In genomic region chr17:7951143-7951792, GRCh38 we compare ENCODE assay signal across 11 cellular contexts. TPM values are rescaled to one million over a fixed set of nuclear protein-coding genes. Genes with fewer than 3 reads are reported as not detected.
A peak's percentile ranks its signal among the peaks of the same experiment; 100 is the strongest.
DNase-seq lines count a peak whose midpoint lies in the region; ATAC-seq, FAIRE-seq and TF ChIP-seq lines count a peak whose summit lies in the region.
"Had no signal": no experiment of that assay in that cellular context is flagged by ENCODE, and none has a peak within 500 bp of the region (broad histone marks: within the 10 kb centered on the region; RNA-seq: fewer than 3 reads in every experiment).

No MANE protein-coding gene starts in this region.

- no peaks in the 10 kb centered on the region for H3K27me3 Mint-ChIP-seq in activated naive CD8-positive, alpha-beta T cell treated with anti-CD3 and anti-CD28 coated beads for 36 hours

- intact Hi-C loops in thyroid gland (cut with DNase I), result no loop called here

- peaks cover 27% of the 10 kb centered on the region for H3K36me3 Mint-ChIP-seq in activated naive CD8-positive, alpha-beta T cell treated with anti-CD3 and anti-CD28 coated beads for 36 hours
- H3K36me3 Mint-ChIP-seq in stimulated activated effector memory CD8-positive, alpha-beta T cell treated with anti-CD3 and anti-CD28 coated beads, Interleukin-12 subunit alpha, Interleukin-12 subunit beta, amount 100 ng/mL, for 72 hours, result peaks cover 36% of the 10 kb centered on the region

- no peak overlapping the region for H3K4me3 ChIP-seq in thyroid gland (replicated peaks in 1 of 3)
- H3K4me3 ChIP-seq: ascending aorta had no signal

- no peak overlapping the region for H3K27ac ChIP-seq in thyroid gland
- H3K27ac ChIP-seq: ascending aorta had no signal

- peaks cover 10% of the 10 kb centered on the region for H3K4me1 Mint-ChIP-seq in activated naive CD8-positive, alpha-beta T cell treated with anti-CD3 and anti-CD28 coated beads for 36 hours
- H3K4me1 Mint-ChIP-seq in stimulated activated effector memory CD8-positive, alpha-beta T cell treated with anti-CD3 and anti-CD28 coated beads, Interleukin-12 subunit alpha, Interleukin-12 subunit beta, amount 100 ng/mL, for 72 hours, result peaks cover 16% of the 10 kb centered on the region

- no peak for TF ChIP-seq POLR2A in thyroid gland (IDR thresholded peaks at IDR 0.05)

- peak; percentile 63 for ATAC-seq in HG03442 (IDR thresholded peaks at IDR 0.05; ENCODE audit: unreplicated experiment)
- peak; percentile 95 for ATAC-seq in stimulated activated effector memory CD8-positive, alpha-beta T cell treated with anti-CD3 and anti-CD28 coated beads, Interleukin-12 subunit alpha, Interleukin-12 subunit beta, amount 100 ng/mL, for 72 hours

- H3K27ac Mint-ChIP-seq in activated naive CD8-positive, alpha-beta T cell treated with anti-CD3 and anti-CD28 coated beads for 36 hours, result peak overlapping the region; percentile 87
- peak overlapping the region; percentile 68 for H3K27ac Mint-ChIP-seq in stimulated activated effector memory CD8-positive, alpha-beta T cell treated with anti-CD3 and anti-CD28 coated beads, Interleukin-12 subunit alpha, Interleukin-12 subunit beta, amount 100 ng/mL, for 72 hours
- H3K27ac Mint-ChIP-seq: mesothelial cell of epicardium had no signal

- peaks cover 18 to 23% of the 10 kb centered on the region in 2 donors for H3K36me3 ChIP-seq in thyroid gland

- no peaks in the 10 kb centered on the region for H3K9me3 ChIP-seq in thyroid gland
- H3K9me3 ChIP-seq: ascending aorta had no signal

- peak; percentile 61 for DNase-seq in GM19239 (ENCODE audit: insufficient read length, low spot score)
- DNase-seq in activated naive CD8-positive, alpha-beta T cell treated with anti-CD3 and anti-CD28 coated beads for 36 hours, result peak; percentile 56
- peak; percentile 8 to 62 for DNase-seq in stimulated activated effector memory CD8-positive, alpha-beta T cell treated with anti-CD3 and anti-CD28 coated beads, Interleukin-12 subunit alpha, Interleukin-12 subunit beta, amount 100 ng/mL, for 72 hours (ENCODE audit: low spot score in 2 of 2)
- DNase-seq in NCI-H1930 (lab: John Stamatoyannopoulos, UW), result no peak
- no peak for DNase-seq in NOMO-1 (lab: John Stamatoyannopoulos, UW; ENCODE audit: unreplicated experiment in 2 of 2)
- no peak for DNase-seq in thyroid gland
- no peak for DNase-seq in activated gamma-delta T cell (lab: John Stamatoyannopoulos, UW)
- DNase-seq: NCI-H446 treated with DMSO at 0.1 percent for 48 hours had no signal

- H3K4me1 ChIP-seq in thyroid gland, result no peaks in the 10 kb centered on the region
- H3K4me1 ChIP-seq: ascending aorta had no signal

- H3K4me3 Mint-ChIP-seq in activated naive CD8-positive, alpha-beta T cell treated with anti-CD3 and anti-CD28 coated beads for 36 hours, result peak overlapping the region; percentile 57
- peak overlapping the region; percentile 24 for H3K4me3 Mint-ChIP-seq in stimulated activated effector memory CD8-positive, alpha-beta T cell treated with anti-CD3 and anti-CD28 coated beads, Interleukin-12 subunit alpha, Interleukin-12 subunit beta, amount 100 ng/mL, for 72 hours
- H3K4me3 Mint-ChIP-seq: mesothelial cell of epicardium had no signal

- H3K27me3 ChIP-seq in thyroid gland, result no peaks in the 10 kb centered on the region
- H3K27me3 ChIP-seq: ascending aorta had no signal

- H3K9me3 Mint-ChIP-seq in activated naive CD8-positive, alpha-beta T cell treated with anti-CD3 and anti-CD28 coated beads for 36 hours, result no peaks in the 10 kb centered on the region
- no peaks in the 10 kb centered on the region for H3K9me3 Mint-ChIP-seq in stimulated activated effector memory CD8-positive, alpha-beta T cell treated with anti-CD3 and anti-CD28 coated beads, Interleukin-12 subunit alpha, Interleukin-12 subunit beta, amount 100 ng/mL, for 72 hours
- H3K9me3 Mint-ChIP-seq: mesothelial cell of epicardium had no signal

- FAIRE-seq in GM19239 (lab: Jason Lieb, UNC), result peak; percentile 92

- TF ChIP-seq CTCF in thyroid gland (IDR thresholded peaks at IDR 0.05), result no peak

- 68 to 70% methylated on average over 5 of the region's 5 CpGs for WGBS in thyroid gland, 2 donors

RNA-seq across cellular contexts. Expression of gene CNTROB, which starts 19.3 kb away (rescaled TPM):
- 10 to 100 TPM; 45.3 to 45.7 TPM for total RNA-seq in activated naive CD8-positive, alpha-beta T cell treated with anti-CD3 and anti-CD28 coated beads for 36 hours
- total RNA-seq in thyroid gland, result 10 to 100 TPM; 21.0 to 35.9 (median 28.0) TPM

RNA-seq across cellular contexts. Expression of gene TRAPPC1, which starts 19.5 kb away (rescaled TPM):
- 100 to 1,000 TPM; 131 to 143 TPM for total RNA-seq in activated naive CD8-positive, alpha-beta T cell treated with anti-CD3 and anti-CD28 coated beads for 36 hours
- 10 to 100 TPM; 40.2 to 59.0 (median 53.4) TPM for total RNA-seq in thyroid gland

RNA-seq across cellular contexts. Expression of gene KCNAB3, which starts 21.6 kb away (rescaled TPM):
- 1 to 10 TPM; 7.5 to 8.4 TPM for total RNA-seq in activated naive CD8-positive, alpha-beta T cell treated with anti-CD3 and anti-CD28 coated beads for 36 hours
- total RNA-seq in thyroid gland, result 1 to 10 TPM in 2 of 4 donors, under 1 TPM in 2; 0.40 to 3.7 (median 1.5) TPM
- total RNA-seq: ascending aorta had no signal

RNA-seq across cellular contexts. Expression of gene RNF227, which starts 35.2 kb away (rescaled TPM):
- total RNA-seq in activated naive CD8-positive, alpha-beta T cell treated with anti-CD3 and anti-CD28 coated beads for 36 hours, result 1 to 10 TPM; 4.0 to 4.1 TPM
- total RNA-seq in thyroid gland, result 1 to 10 TPM; 1.1 to 4.3 (median 2.2) TPM

RNA-seq across cellular contexts. Expression of gene GUCY2D, which starts 51.1 kb away (rescaled TPM):
- not detected for total RNA-seq in activated naive CD8-positive, alpha-beta T cell treated with anti-CD3 and anti-CD28 coated beads for 36 hours
- not detected for total RNA-seq in thyroid gland
- total RNA-seq: ascending aorta had no signal

Comparison
In these comparisons a context has a peak if more than half of its experiments do, and no peak if none do; other contexts are left out.
1. DNase-seq: peak in GM19239 (single experiment), activated naive CD8-positive, alpha-beta T cell treated with anti-CD3 and anti-CD28 coated beads for 36 hours (single experiment) and stimulated activated effector memory CD8-positive, alpha-beta T cell treated with anti-CD3 and anti-CD28 coated beads, Interleukin-12 subunit alpha, Interleukin-12 subunit beta, amount 100 ng/mL, for 72 hours (2 of 2); none in NCI-H1930 (0 of 2), NOMO-1 (0 of 2), thyroid gland (0 of 2) and activated gamma-delta T cell (single experiment).